In the genomic region with DNA sequence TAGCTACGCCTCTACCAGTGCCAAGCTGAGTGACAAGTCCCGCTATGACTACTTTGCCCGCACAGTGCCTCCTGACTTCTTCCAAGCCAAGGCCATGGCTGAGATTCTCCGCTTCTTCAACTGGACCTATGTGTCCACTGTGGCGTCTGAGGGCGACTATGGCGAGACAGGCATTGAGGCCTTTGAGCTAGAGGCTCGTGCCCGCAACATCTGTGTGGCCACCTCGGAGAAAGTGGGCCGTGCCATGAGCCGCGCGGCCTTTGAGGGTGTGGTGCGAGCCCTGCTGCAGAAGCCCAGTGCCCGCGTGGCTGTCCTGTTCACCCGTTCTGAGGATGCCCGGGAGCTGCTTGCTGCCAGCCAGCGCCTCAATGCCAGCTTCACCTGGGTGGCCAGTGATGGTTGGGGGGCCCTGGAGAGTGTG, we compare ENCODE assay signal across 23 cellular contexts. TPM values are rescaled to one million over a fixed set of nuclear protein-coding genes. Genes with fewer than 3 reads are reported as not detected.
DNase-seq lines count a peak whose midpoint lies in the region; ATAC-seq and TF ChIP-seq lines count a peak whose summit lies in the region.
"Had no signal": no experiment of that assay in that cellular context is flagged by ENCODE, and none has a peak within 500 bp of the region (broad histone marks: within the 10 kb centered on the region; RNA-seq: fewer than 3 reads in every experiment).

No MANE protein-coding gene starts in this region.

- H3K4me3 ChIP-seq in Peyer's patch (no peak overlapping the region), upper lobe of right lung (no peak overlapping the region)
- H3K4me3 ChIP-seq: pancreas, right atrium auricular region had no signal

- ATAC-seq in Right ventricle myocardium superior (ENCODE audit: poor library complexity) (no peak), Right ventricle myocardium inferior (no peak), upper lobe of right lung (no peak)
- ATAC-seq: naive thymus-derived CD8-positive, alpha-beta T cell; pancreas; T-helper 17 cell had no signal

- DNase-seq in Right ventricle myocardium superior (peak; percentile 12), Right ventricle myocardium inferior (ENCODE audit: missing footprints) (no peak), Peyer's patch (peak in 2 of 3 donors; percentile 27 to 38), epidermal melanocyte (ENCODE audit: insufficient read length, low spot score) (peak; percentile 10), upper lobe of right lung (peak; percentile 52), anterior cingulate cortex (lab: John Stamatoyannopoulos, UW) (no peak), NCI-H510A (lab: John Stamatoyannopoulos, UW) (no peak)
- DNase-seq: activated CD4-positive, alpha-beta T cell treated with anti-CD3 and anti-CD28 coated beads, Interleukin-2, amount 10 ng/mL, durations not matched to agents 7 days and 5 days; C1 segment of cervical spinal cord; DND-41; glutamatergic neuron; NCI-H1436; NCI-H2081 treated with DMSO at 0.1 percent for 48 hours; NCI-H345; NCI-H748 treated with DMSO at 0.1 percent for 48 hours; stimulated activated CD4-positive, alpha-beta T cell treated with anti-CD3 and anti-CD28 coated beads, Interleukin-2, amount 100 ng/mL, for 48 hours; trophoblast cell had no signal

- H3K27me3 ChIP-seq in Peyer's patch (no peaks in the 10 kb centered on the region), upper lobe of right lung (no peaks in the 10 kb centered on the region)
- H3K27me3 ChIP-seq: pancreas, right atrium auricular region had no signal

- no peaks in the 10 kb centered on the region for H3K9me3 ChIP-seq in Peyer's patch
- no peaks in the 10 kb centered on the region for H3K9me3 ChIP-seq in upper lobe of right lung
- H3K9me3 ChIP-seq: Caco-2, pancreas, right atrium auricular region had no signal

- H3K4me1 ChIP-seq in Peyer's patch (no peaks in the 10 kb centered on the region), upper lobe of right lung (no peaks in the 10 kb centered on the region)
- H3K4me1 ChIP-seq: Caco-2, pancreas had no signal

- TF ChIP-seq POLR2A in Peyer's patch (IDR thresholded peaks at IDR 0.05) = no peak

- H3K36me3 ChIP-seq in Peyer's patch (no peaks in the 10 kb centered on the region), upper lobe of right lung (no peaks in the 10 kb centered on the region)
- H3K36me3 ChIP-seq: pancreas, right atrium auricular region had no signal

- no peak overlapping the region for H3K27ac ChIP-seq in Peyer's patch
- no peak overlapping the region for H3K27ac ChIP-seq in upper lobe of right lung
- H3K27ac ChIP-seq: pancreas, right atrium auricular region had no signal

- intact Hi-C loops in Right ventricle myocardium superior (cut with DNase I) = no loop called here
- intact Hi-C loops in Right ventricle myocardium inferior (cut with DNase I) = no loop called here
- intact Hi-C loops in upper lobe of right lung (cut with DNase I) = no loop called here

- TF ChIP-seq CTCF in Peyer's patch (IDR thresholded peaks at IDR 0.05) = no peak
- no peak for TF ChIP-seq CTCF in upper lobe of right lung (IDR thresholded peaks at IDR 0.05)

RNA-seq across cellular contexts. Expression of a gene that starts 5.7 kb away (rescaled TPM):
- total RNA-seq in Right ventricle myocardium superior = 0.08 TPM
- 0.03 TPM for total RNA-seq in Right ventricle myocardium inferior
- total RNA-seq in Peyer's patch = 1 to 10 TPM in 1 of 4 donors, under 1 TPM in 2, not detected in 1; 0.54 to 2.5 (median 0.57) TPM
- 0.49 TPM for total RNA-seq in upper lobe of right lung
- total RNA-seq: epithelial cell of proximal tubule had no signal

RNA-seq across cellular contexts. Expression of a gene that starts 41.5 kb away (rescaled TPM):
- total RNA-seq in Right ventricle myocardium superior (34.7 TPM), Right ventricle myocardium inferior (37.1 TPM), Peyer's patch (100 to 1,000 TPM in 1 of 4 donors, 10 to 100 TPM in 3; 22.3 to 118 (median 83.2) TPM), upper lobe of right lung (51.0 TPM)

Comparison
In these comparisons a context has a peak if more than half of its experiments do, and no peak if none do; other contexts are left out.
1. DNase-seq: peak in Right ventricle myocardium superior (single experiment), Peyer's patch (2 of 3), epidermal melanocyte (single experiment) and upper lobe of right lung (single experiment); none in Right ventricle myocardium inferior (single experiment), anterior cingulate cortex (0 of 58) and NCI-H510A (single experiment).